1 cellular context compared by ENCODE assay signal in genomic region chr1:93681549-93682412, GRCh38.
TF ChIP-seq lines count a peak whose summit lies in the region.

Gene BCAR3, minus strand, starts transcription at chr1:93681837. Its CDS starts 6,907 bp downstream, at chr1:93674930.

TF ChIP-seq in HepG2, 621 proteins besides CTCF, POLR2A, EP300 and RAD21 (continued from another document):
- TF ChIP-seq PATZ1 (CRISPR knock-in tag; IDR thresholded peaks at IDR 0.05) (peak; percentile 33; the same call in 1 of the 2 replicates), FOSL1 (CRISPR knock-in tag; IDR thresholded peaks at IDR 0.05; ENCODE audit: borderline replicate concordance) (no peak), ZNF547 (CRISPR knock-in tag; IDR thresholded peaks at IDR 0.05) (peak; percentile 23; the same call in 1 of the 2 replicates), ZXDC (CRISPR knock-in tag; IDR thresholded peaks at IDR 0.05) (no peak), AFF4 (CRISPR knock-in tag; IDR thresholded peaks at IDR 0.05) (no peak), KDM4B (CRISPR knock-in tag; IDR thresholded peaks at IDR 0.05) (peak; percentile 65; the same call in 1 of the 2 replicates), ZNF784 (CRISPR knock-in tag; IDR thresholded peaks at IDR 0.05; ENCODE audit: borderline replicate concordance) (peak; percentile 57; the same call in 1 of the 2 replicates), ZBTB14 (CRISPR knock-in tag; IDR thresholded peaks at IDR 0.05) (peak; percentile 75), ZNF543 (CRISPR knock-in tag; IDR thresholded peaks at IDR 0.05) (0 out of 2 replicates have a peak, but pooled peaks have one; percentile 19), UBTF (CRISPR knock-in tag; IDR thresholded peaks at IDR 0.05) (peak; percentile 67; the same call in 1 of the 2 replicates), ZNF574 (CRISPR knock-in tag; IDR thresholded peaks at IDR 0.05) (peak; percentile 81), TEAD2 (CRISPR knock-in tag; IDR thresholded peaks at IDR 0.05) (no peak), NR2C2 (CRISPR knock-in tag; IDR thresholded peaks at IDR 0.05; ENCODE audit: borderline replicate concordance) (peak; percentile 50; the same call in 1 of the 2 replicates), HDAC1 (CRISPR knock-in tag; IDR thresholded peaks at IDR 0.05) (peak; percentile 20; the same call in 1 of the 2 replicates), MXI1 (IDR thresholded peaks at IDR 0.05; ENCODE audit: borderline replicate concordance, low read depth, low read length) (peak; percentile 24; the same call in 1 of the 3 replicates), ZNF678 (CRISPR knock-in tag; IDR thresholded peaks at IDR 0.05) (0 out of 2 replicates have a peak, but pooled peaks have one; percentile 31), SRY (CRISPR knock-in tag; IDR thresholded peaks at IDR 0.05) (0 out of 2 replicates have a peak, but pooled peaks have one; percentile 50), SALL2 (CRISPR knock-in tag; IDR thresholded peaks at IDR 0.05) (no peak), HOXA9 (CRISPR knock-in tag; IDR thresholded peaks at IDR 0.05; ENCODE audit: borderline replicate concordance) (no peak), ZIK1 (CRISPR knock-in tag; IDR thresholded peaks at IDR 0.05; ENCODE audit: borderline replicate concordance, low read depth) (no peak), ZC3H13 (CRISPR knock-in tag; IDR thresholded peaks at IDR 0.05) (no peak), ZNF777 (CRISPR knock-in tag; IDR thresholded peaks at IDR 0.05) (peak; percentile 72), ZNF296 (CRISPR knock-in tag; conservative IDR thresholded peaks at IDR 0.05) (no peak)
